ENCODE assay signal across 8 cellular contexts in the genomic region with DNA sequence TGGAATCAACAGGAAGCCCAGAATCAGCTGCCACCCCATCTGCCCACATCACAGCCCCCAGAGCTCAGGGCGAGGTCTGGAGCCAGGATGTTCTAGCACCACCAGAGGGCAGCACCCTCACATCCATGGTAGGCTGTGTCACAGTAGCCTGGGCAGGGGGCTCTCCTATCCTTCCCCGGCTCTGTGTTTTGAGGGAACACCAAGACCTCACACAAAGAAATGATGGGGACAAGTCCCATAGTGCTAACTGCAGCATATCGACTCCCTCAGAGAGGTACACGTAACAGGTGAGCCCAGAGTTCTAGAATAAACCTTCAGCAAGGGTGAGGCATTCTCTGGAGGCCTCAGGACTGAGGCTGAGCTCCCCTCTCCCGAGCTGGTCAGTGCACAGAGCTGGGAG. TPM values are rescaled to one million over a fixed set of nuclear protein-coding genes. Genes with fewer than 3 reads are reported as not detected.
DNase-seq lines count a peak whose midpoint lies in the region; ATAC-seq and TF ChIP-seq lines count a peak whose summit lies in the region.

No MANE protein-coding gene starts in this region.

- H3K4me1 ChIP-seq in CD8-positive, alpha-beta memory T cell (ENCODE audit: insufficient read depth, low read length), result peaks cover 40% of the 10 kb centered on the region
- no peaks in the 10 kb centered on the region for H3K4me1 ChIP-seq in parathyroid adenoma

- ATAC-seq in HG02798 (IDR thresholded peaks at IDR 0.05; ENCODE audit: poor library complexity, unreplicated experiment), result peak; percentile 26
- ATAC-seq in activated T-helper 17 cell treated with anti-CD3 and anti-CD28 coated beads, Interleukin-2, amount 50 U/mL, for 72 hours (replicated peaks), result peak; percentile 25
- ATAC-seq in HG03139 (IDR thresholded peaks at IDR 0.05; ENCODE audit: unreplicated experiment), result no peak

- peak overlapping the region in 3 of 7 donors; percentile 28 to 71 (median 65) for H3K4me3 Mint-ChIP-seq in CD8-positive, alpha-beta memory T cell
- no peak overlapping the region for H3K4me3 Mint-ChIP-seq in activated T-helper 17 cell treated with anti-CD3 and anti-CD28 coated beads, Interleukin-2, amount 50 U/mL, for 72 hours
- H3K4me3 Mint-ChIP-seq in type B pancreatic cell, result peak overlapping the region; percentile 63

- H3K9me3 Mint-ChIP-seq in CD8-positive, alpha-beta memory T cell, result no peaks in the 10 kb centered on the region
- H3K9me3 Mint-ChIP-seq in activated T-helper 17 cell treated with anti-CD3 and anti-CD28 coated beads, Interleukin-2, amount 50 U/mL, for 72 hours, result no peaks in the 10 kb centered on the region
- H3K9me3 Mint-ChIP-seq in type B pancreatic cell, result no peaks in the 10 kb centered on the region

- no peak overlapping the region for H3K27ac ChIP-seq in CD8-positive, alpha-beta memory T cell (ENCODE audit: low read depth, low read length)
- H3K27ac ChIP-seq in parathyroid adenoma, result no peak overlapping the region

- H3K4me2 ChIP-seq in parathyroid adenoma (ENCODE audit: low read length), result no peak overlapping the region

- H3K36me3 Mint-ChIP-seq in CD8-positive, alpha-beta memory T cell, result peaks cover 0 to 3% (median 0%) of the 10 kb centered on the region in 3 donors
- H3K36me3 Mint-ChIP-seq in activated T-helper 17 cell treated with anti-CD3 and anti-CD28 coated beads, Interleukin-2, amount 50 U/mL, for 72 hours (ENCODE audit: low read depth), result no peaks in the 10 kb centered on the region
- no peaks in the 10 kb centered on the region for H3K36me3 Mint-ChIP-seq in type B pancreatic cell

- no peaks in the 10 kb centered on the region for H3K9me3 ChIP-seq in CD8-positive, alpha-beta memory T cell (ENCODE audit: low read length)
- no peaks in the 10 kb centered on the region for H3K9me3 ChIP-seq in parathyroid adenoma (ENCODE audit: control insufficient read depth, low read length)

- H3K9ac ChIP-seq in parathyroid adenoma, result no peak overlapping the region

- POLR2A ChIA-PET in CD8-positive, alpha-beta memory T cell (lab: Charles Lee), result interaction anchor here (0.8 to 6.6 kb wide), 4 partner anchors 102 to 200 kb away, joined by 3 to 42 read pairs (median 8); partner anchors contain the start of gene RBM15

- TF ChIP-seq CTCF in foreskin fibroblast (IDR thresholded peaks at IDR 0.05; ENCODE audit: low read depth, low read length) (peak; percentile 88), parathyroid adenoma (IDR thresholded peaks at IDR 0.05) (peak; percentile 73), type B pancreatic cell (conservative IDR thresholded peaks at IDR 0.05) (peak; percentile 91)

- H3K36me3 ChIP-seq in CD8-positive, alpha-beta memory T cell (ENCODE audit: insufficient read depth, low read length), result no peaks in the 10 kb centered on the region
- no peaks in the 10 kb centered on the region for H3K36me3 ChIP-seq in parathyroid adenoma (ENCODE audit: control insufficient read depth, insufficient read depth, low read length)

- CTCF ChIA-PET in CD8-positive, alpha-beta memory T cell (lab: Charles Lee), result interaction anchor here (0.7 to 14.4 kb wide), 32 partner anchors 8 to 573 kb away, joined by 3 to 438 read pairs (median 5); partner anchors contain the start of genes LAMTOR5 and RBM15

- no peak overlapping the region for H3K4me3 ChIP-seq in CD8-positive, alpha-beta memory T cell (ENCODE audit: low read length)
- H3K4me3 ChIP-seq in foreskin fibroblast (ENCODE audit: low read depth in 1 of 2, low read length in 2 of 2), result no peak overlapping the region
- H3K4me3 ChIP-seq in parathyroid adenoma (ENCODE audit: low read depth, low read length), result no peak overlapping the region

- no peaks in the 10 kb centered on the region for H3K79me2 ChIP-seq in parathyroid adenoma

- peaks cover 0 to 5% of the 10 kb centered on the region in 2 donors for H3K27me3 Mint-ChIP-seq in CD8-positive, alpha-beta memory T cell
- no peaks in the 10 kb centered on the region for H3K27me3 Mint-ChIP-seq in activated T-helper 17 cell treated with anti-CD3 and anti-CD28 coated beads, Interleukin-2, amount 50 U/mL, for 72 hours
- peaks cover 61% of the 10 kb centered on the region for H3K27me3 Mint-ChIP-seq in type B pancreatic cell

- no peaks in the 10 kb centered on the region for H3K27me3 ChIP-seq in CD8-positive, alpha-beta memory T cell (ENCODE audit: insufficient read depth, low read length, poor library complexity, severe bottlenecking)
- no peaks in the 10 kb centered on the region for H3K27me3 ChIP-seq in parathyroid adenoma (ENCODE audit: control insufficient read depth, insufficient read depth, low read length)

- peak overlapping the region; percentile 2 to 94 (median 66) for H3K27ac Mint-ChIP-seq in CD8-positive, alpha-beta memory T cell
- peak overlapping the region; percentile 15 for H3K27ac Mint-ChIP-seq in activated T-helper 17 cell treated with anti-CD3 and anti-CD28 coated beads, Interleukin-2, amount 50 U/mL, for 72 hours
- no peak overlapping the region for H3K27ac Mint-ChIP-seq in type B pancreatic cell

- peaks cover 35 to 54% (median 43%) of the 10 kb centered on the region in 3 donors for H3K4me1 Mint-ChIP-seq in CD8-positive, alpha-beta memory T cell
- peaks cover 22% of the 10 kb centered on the region for H3K4me1 Mint-ChIP-seq in activated T-helper 17 cell treated with anti-CD3 and anti-CD28 coated beads, Interleukin-2, amount 50 U/mL, for 72 hours
- peaks cover 21% of the 10 kb centered on the region for H3K4me1 Mint-ChIP-seq in type B pancreatic cell (ENCODE audit: unreplicated experiment)

- peak; percentile 63 to 85 (median 66) for DNase-seq in CD8-positive, alpha-beta memory T cell
- DNase-seq in RPMI7951 (ENCODE audit: low read depth), result peak; percentile 41
- DNase-seq in foreskin fibroblast, result peak in 1 of 2 donors; percentile 75
- no peak for DNase-seq in type B pancreatic cell (ENCODE audit: extremely low spot score, unreplicated experiment)

- H2AFZ ChIP-seq in parathyroid adenoma, result no peak overlapping the region

RNA-seq across cellular contexts. Expression of gene KCNC4, which starts 2.3 kb away (rescaled TPM):
- total RNA-seq in CD8-positive, alpha-beta memory T cell, result 1 to 10 TPM; 6.4 to 8.4 TPM
- 2.0 TPM for polyA plus RNA-seq in CD8-positive, alpha-beta memory T cell
- 0.84 and 2.0 TPM in 2 replicates for total RNA-seq in RPMI7951 (2014; rRNA removed; shearing (Covaris generic))
- total RNA-seq in activated T-helper 17 cell treated with anti-CD3 and anti-CD28 coated beads, Interleukin-2, amount 50 U/mL, for 72 hours, result 10 to 100 TPM; 13.4 to 18.9 TPM
- total RNA-seq in type B pancreatic cell (ENCODE audit: low replicate concordance), result 3.4 and 4.8 TPM in 2 replicates

RNA-seq across cellular contexts. Expression of gene SLC6A17, which starts 57.5 kb away (rescaled TPM):
- under 1 TPM; 0.07 TPM for total RNA-seq in CD8-positive, alpha-beta memory T cell
- not detected for polyA plus RNA-seq in CD8-positive, alpha-beta memory T cell
- 1.2 and 1.8 TPM in 2 replicates for total RNA-seq in RPMI7951 (2014; rRNA removed; shearing (Covaris generic))
- not detected for total RNA-seq in activated T-helper 17 cell treated with anti-CD3 and anti-CD28 coated beads, Interleukin-2, amount 50 U/mL, for 72 hours
- 0.50 and 0.58 TPM in 2 replicates for total RNA-seq in type B pancreatic cell (ENCODE audit: low replicate concordance)
